8 cellular contexts compared by ENCODE assay signal in genomic region chrX:154526901-154527675, GRCh38. TPM values are rescaled to one million over a fixed set of nuclear protein-coding genes. Genes with fewer than 3 reads are reported as not detected.
DNase-seq lines count a peak whose midpoint lies in the region; ATAC-seq and TF ChIP-seq lines count a peak whose summit lies in the region.

No MANE protein-coding gene starts in this region.

- peaks cover 23% of the 10 kb centered on the region for H3K4me1 Mint-ChIP-seq in activated CD4-positive, alpha-beta memory T cell treated with anti-CD3 and anti-CD28 coated beads, Interleukin-2, amount 10 ng/mL, durations not matched to agents 7 days and 5 days
- H3K4me1 Mint-ChIP-seq in endothelial cell (ENCODE audit: unreplicated experiment) (no peaks in the 10 kb centered on the region), mesothelial cell of epicardium (peaks cover 19% of the 10 kb centered on the region)
- peaks cover 6 to 10% of the 10 kb centered on the region in 2 donors for H3K4me1 Mint-ChIP-seq in stimulated activated naive B cell treated with anti-CD40 and anti-IgM and Interleukin-4, amounts not matched to agents 10 μg/mL and 1 μg/mL and 100 μg/mL, for 72 hours

- H3K27me3 Mint-ChIP-seq in activated CD4-positive, alpha-beta memory T cell treated with anti-CD3 and anti-CD28 coated beads, Interleukin-2, amount 10 ng/mL, durations not matched to agents 7 days and 5 days: no peaks in the 10 kb centered on the region
- H3K27me3 Mint-ChIP-seq in endothelial cell (ENCODE audit: unreplicated experiment) (peaks cover 2% of the 10 kb centered on the region), mesothelial cell of epicardium (ENCODE audit: low read depth) (no peaks in the 10 kb centered on the region)
- H3K27me3 Mint-ChIP-seq in stimulated activated naive B cell treated with anti-CD40 and anti-IgM and Interleukin-4, amounts not matched to agents 10 μg/mL and 1 μg/mL and 100 μg/mL, for 72 hours: no peaks in the 10 kb centered on the region

- intact Hi-C loops in A673 (cut with micrococcal nuclease; ENCODE audit: unreplicated experiment): no loop called here

- peaks cover 5% of the 10 kb centered on the region for H3K36me3 Mint-ChIP-seq in activated CD4-positive, alpha-beta memory T cell treated with anti-CD3 and anti-CD28 coated beads, Interleukin-2, amount 10 ng/mL, durations not matched to agents 7 days and 5 days (ENCODE audit: low read depth)
- H3K36me3 Mint-ChIP-seq in endothelial cell (ENCODE audit: low read depth, unreplicated experiment) (no peaks in the 10 kb centered on the region), mesothelial cell of epicardium (no peaks in the 10 kb centered on the region)
- peaks cover 12 to 14% of the 10 kb centered on the region in 2 donors for H3K36me3 Mint-ChIP-seq in stimulated activated naive B cell treated with anti-CD40 and anti-IgM and Interleukin-4, amounts not matched to agents 10 μg/mL and 1 μg/mL and 100 μg/mL, for 72 hours

- H3K27ac Mint-ChIP-seq in activated CD4-positive, alpha-beta memory T cell treated with anti-CD3 and anti-CD28 coated beads, Interleukin-2, amount 10 ng/mL, durations not matched to agents 7 days and 5 days: peak overlapping the region; percentile 53
- H3K27ac Mint-ChIP-seq in endothelial cell (ENCODE audit: unreplicated experiment) (no peak overlapping the region), mesothelial cell of epicardium (peak overlapping the region; percentile 87)
- H3K27ac Mint-ChIP-seq in stimulated activated naive B cell treated with anti-CD40 and anti-IgM and Interleukin-4, amounts not matched to agents 10 μg/mL and 1 μg/mL and 100 μg/mL, for 72 hours: peak overlapping the region; percentile 75

- no peaks in the 10 kb centered on the region for H3K9me3 ChIP-seq in A673 (ENCODE audit: low read depth, low read length, poor library complexity, severe bottlenecking)

- POLR2A ChIA-PET in A673 (lab: Charles Lee; ENCODE audit: low non-redundant PET): interaction anchor here (0.6 kb wide), 1 partner anchor 130 kb away, joined by 3 read pairs; no protein-coding TSS in a partner anchor
- POLR2A ChIA-PET in activated CD4-positive, alpha-beta memory T cell treated with anti-CD3 and anti-CD28 coated beads, Interleukin-2, amount 10 ng/mL, durations not matched to agents 7 days and 5 days (lab: Charles Lee): interaction anchor here (1.1 to 1.5 kb wide), 8 partner anchors 10 to 129 kb away, joined by 3 to 8 read pairs (median 6); partner anchors contain the start of genes FAM3A, RPL10 and SLC10A3

- TF ChIP-seq CTCF in A673 (conservative IDR thresholded peaks at IDR 0.05; ENCODE audit: low read depth, low read length) (peak; percentile 57), endothelial cell (IDR thresholded peaks at IDR 0.05; ENCODE audit: unreplicated experiment) (no peak), mesothelial cell of epicardium (IDR thresholded peaks at IDR 0.05; ENCODE audit: unreplicated experiment) (peak; percentile 18)

- DNase-seq in A673 (ENCODE audit: low spot score): peak; percentile 82
- DNase-seq in HK-2 (ENCODE audit: unreplicated experiment): peak; percentile 72
- peak; percentile 57 for DNase-seq in NCI-H82 treated with DMSO at 0.1 percent for 48 hours (lab: John Stamatoyannopoulos, UW; ENCODE audit: unreplicated experiment)
- peak; percentile 73 for DNase-seq in activated CD4-positive, alpha-beta memory T cell treated with anti-CD3 and anti-CD28 coated beads, Interleukin-2, amount 10 ng/mL, durations not matched to agents 7 days and 5 days
- DNase-seq in endothelial cell (ENCODE audit: low spot score): peak; percentile 64
- peak; percentile 65 to 74 for DNase-seq in mesothelial cell of epicardium (ENCODE audit: low spot score in 2 of 2, unreplicated experiment in 2 of 2)
- no peak for DNase-seq in stimulated activated naive B cell treated with anti-CD40 and anti-IgM and Interleukin-4, amounts not matched to agents 10 μg/mL and 1 μg/mL and 100 μg/mL, for 72 hours

- no peaks in the 10 kb centered on the region for H3K9me3 Mint-ChIP-seq in activated CD4-positive, alpha-beta memory T cell treated with anti-CD3 and anti-CD28 coated beads, Interleukin-2, amount 10 ng/mL, durations not matched to agents 7 days and 5 days
- no peaks in the 10 kb centered on the region for H3K9me3 Mint-ChIP-seq in endothelial cell (ENCODE audit: unreplicated experiment)
- peaks cover 7% of the 10 kb centered on the region for H3K9me3 Mint-ChIP-seq in mesothelial cell of epicardium
- no peaks in the 10 kb centered on the region for H3K9me3 Mint-ChIP-seq in stimulated activated naive B cell treated with anti-CD40 and anti-IgM and Interleukin-4, amounts not matched to agents 10 μg/mL and 1 μg/mL and 100 μg/mL, for 72 hours

- H3K27me3 ChIP-seq in A673 (replicated peaks; ENCODE audit: insufficient read depth, low read depth, low read length, poor library complexity): no peaks in the 10 kb centered on the region

- BruUV-seq in A673 (replicated peaks; lab: Mats Ljungman, UMichigan): no TSS peak

- H3K4me3 ChIP-seq in A673 (ENCODE audit: low read depth, low read length, poor library complexity, severe bottlenecking): peak overlapping the region; percentile 17

- no peak overlapping the region for H3K4me3 Mint-ChIP-seq in activated CD4-positive, alpha-beta memory T cell treated with anti-CD3 and anti-CD28 coated beads, Interleukin-2, amount 10 ng/mL, durations not matched to agents 7 days and 5 days
- H3K4me3 Mint-ChIP-seq in endothelial cell (ENCODE audit: unreplicated experiment) (no peak overlapping the region), mesothelial cell of epicardium (peak overlapping the region; percentile 55)
- peak overlapping the region; percentile 67 to 75 for H3K4me3 Mint-ChIP-seq in stimulated activated naive B cell treated with anti-CD40 and anti-IgM and Interleukin-4, amounts not matched to agents 10 μg/mL and 1 μg/mL and 100 μg/mL, for 72 hours

- H3K36me3 ChIP-seq in A673 (ENCODE audit: insufficient read depth, low read length, poor library complexity, severe bottlenecking): no peaks in the 10 kb centered on the region

- peak; percentile 60 for ATAC-seq in GM18517 (IDR thresholded peaks at IDR 0.05; ENCODE audit: unreplicated experiment)
- peak; percentile 86 to 92 for ATAC-seq in stimulated activated naive B cell treated with anti-CD40 and anti-IgM and Interleukin-4, amounts not matched to agents 10 μg/mL and 1 μg/mL and 100 μg/mL, for 72 hours (replicated peaks)

- H3K4me1 ChIP-seq in A673 (ENCODE audit: insufficient read depth, low read length, poor library complexity, severe bottlenecking): peaks cover 9% of the 10 kb centered on the region

- CTCF ChIA-PET in A673 (lab: Charles Lee): interaction anchor here (0.6 to 1.4 kb wide), 3 partner anchors 10 to 154 kb away, joined by 3 to 4 read pairs (median 3); partner anchors contain the start of gene FAM3A
- CTCF ChIA-PET in activated CD4-positive, alpha-beta memory T cell treated with anti-CD3 and anti-CD28 coated beads, Interleukin-2, amount 10 ng/mL, durations not matched to agents 7 days and 5 days (lab: Charles Lee): interaction anchor here (0.8 to 1.8 kb wide), 9 partner anchors 11 to 546 kb away, joined by 3 to 21 read pairs (median 4); partner anchors contain the start of genes FAM3A, RPL10 and SLC10A3

- H3K27ac ChIP-seq in A673 (ENCODE audit: low read depth, low read length, poor library complexity, severe bottlenecking): peak overlapping the region; percentile 50

RNA-seq across cellular contexts. Expression of gene FAM3A, which starts 11.1 kb away (rescaled TPM):
- total RNA-seq in A673 (2021): 35.8 and 38.5 TPM in 2 replicates
- total RNA-seq in activated CD4-positive, alpha-beta memory T cell treated with anti-CD3 and anti-CD28 coated beads, Interleukin-2, amount 10 ng/mL, durations not matched to agents 7 days and 5 days: 10 to 100 TPM; 24.9 to 29.0 TPM
- 29.6 TPM for total RNA-seq in endothelial cell (ENCODE audit: unreplicated experiment)
- 39.1 to 42.9 TPM (median 41.1 TPM) in 3 replicates for total RNA-seq in mesothelial cell of epicardium

RNA-seq across cellular contexts. Expression of gene G6PD, which starts 19.6 kb away (rescaled TPM):
- total RNA-seq in A673 (2021): 190 and 203 TPM in 2 replicates
- 10 to 100 TPM; 62.7 to 64.4 TPM for total RNA-seq in activated CD4-positive, alpha-beta memory T cell treated with anti-CD3 and anti-CD28 coated beads, Interleukin-2, amount 10 ng/mL, durations not matched to agents 7 days and 5 days
- total RNA-seq in endothelial cell (ENCODE audit: unreplicated experiment): 46.4 TPM
- 54.4 to 56.5 TPM (median 55.8 TPM) in 3 replicates for total RNA-seq in mesothelial cell of epicardium

RNA-seq across cellular contexts. Expression of gene IKBKG, which starts 20.3 kb away (rescaled TPM):
- total RNA-seq in A673 (2021) (28.0 and 30.4 TPM in 2 replicates), endothelial cell (ENCODE audit: unreplicated experiment) (23.0 TPM), mesothelial cell of epicardium (19.1 to 20.6 TPM (median 19.1 TPM) in 3 replicates)
- total RNA-seq in activated CD4-positive, alpha-beta memory T cell treated with anti-CD3 and anti-CD28 coated beads, Interleukin-2, amount 10 ng/mL, durations not matched to agents 7 days and 5 days: 10 to 100 TPM; 51.9 to 54.0 TPM

RNA-seq across cellular contexts. Expression of gene SLC10A3, which starts 36.7 kb away (rescaled TPM):
- total RNA-seq in A673 (2021): 8.1 and 9.7 TPM in 2 replicates
- 10 to 100 TPM; 27.0 to 27.6 TPM for total RNA-seq in activated CD4-positive, alpha-beta memory T cell treated with anti-CD3 and anti-CD28 coated beads, Interleukin-2, amount 10 ng/mL, durations not matched to agents 7 days and 5 days
- 13.9 TPM for total RNA-seq in endothelial cell (ENCODE audit: unreplicated experiment)
- total RNA-seq in mesothelial cell of epicardium: 30.1 to 30.8 TPM (median 30.2 TPM) in 3 replicates

RNA-seq across cellular contexts. Expression of gene UBL4A, which starts 40.7 kb away (rescaled TPM):
- total RNA-seq in A673 (2021): 30.4 and 31.4 TPM in 2 replicates
- 10 to 100 TPM; 44.5 to 47.3 TPM for total RNA-seq in activated CD4-positive, alpha-beta memory T cell treated with anti-CD3 and anti-CD28 coated beads, Interleukin-2, amount 10 ng/mL, durations not matched to agents 7 days and 5 days
- 16.8 TPM for total RNA-seq in endothelial cell (ENCODE audit: unreplicated experiment)
- 28.4 to 29.3 TPM (median 29.2 TPM) in 3 replicates for total RNA-seq in mesothelial cell of epicardium

Comparison
In these comparisons a context has a peak if more than half of its experiments do, and no peak if none do; other contexts are left out.
1. H3K4me3 Mint-ChIP-seq: peak in mesothelial cell of epicardium (single experiment) and stimulated activated naive B cell treated with anti-CD40 and anti-IgM and Interleukin-4, amounts not matched to agents 10 μg/mL and 1 μg/mL and 100 μg/mL, for 72 hours (2 of 2); none in activated CD4-positive, alpha-beta memory T cell treated with anti-CD3 and anti-CD28 coated beads, Interleukin-2, amount 10 ng/mL, durations not matched to agents 7 days and 5 days (single experiment) and endothelial cell (single experiment).